In the genomic region with DNA sequence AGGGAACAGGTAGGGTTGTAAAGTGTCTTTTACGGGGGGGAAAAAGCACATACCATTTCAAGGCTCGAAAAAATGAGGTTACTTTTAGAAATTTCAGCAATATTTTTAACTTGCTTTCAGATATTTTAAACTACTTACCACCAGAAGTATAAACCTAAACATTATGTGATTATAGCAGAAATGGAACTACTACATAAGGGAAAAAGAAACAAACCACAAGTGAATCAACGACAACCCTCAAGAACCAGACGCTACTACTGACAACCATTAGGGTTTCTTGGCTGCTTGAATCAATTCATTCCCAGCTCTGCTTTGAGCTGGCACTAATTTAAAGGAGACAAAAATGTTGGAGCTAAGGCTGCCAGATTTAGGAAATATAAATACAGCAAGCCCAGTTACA, we compare ENCODE assay signal across 15 cellular contexts.
DNase-seq lines count a peak whose midpoint lies in the region; ATAC-seq, FAIRE-seq and TF ChIP-seq lines count a peak whose summit lies in the region.
"Had no signal": no experiment of that assay in that cellular context is flagged by ENCODE, and none has a peak within 500 bp of the region (broad histone marks: within the 10 kb centered on the region; RNA-seq: fewer than 3 reads in every experiment).

No MANE protein-coding gene starts in this region.

- intact Hi-C loops in psoas muscle (cut with DNase I): loop anchor here in 1 of 2 donors (5.0 to 10.0 kb wide), 2 partner anchors 80 to 338 kb away; partner anchors contain the start of gene ZFAND4
- intact Hi-C loops in kidney (cut with DNase I): no loop called here

- H3K9me3 ChIP-seq in psoas muscle: peaks cover 3% of the 10 kb centered on the region
- no peaks in the 10 kb centered on the region for H3K9me3 ChIP-seq in kidney (ENCODE audit: control insufficient read depth in 1 of 2, low read length in 2 of 2)
- H3K9me3 ChIP-seq: MG63, uterus had no signal

- no peak overlapping the region for H3K9ac ChIP-seq in kidney (ENCODE audit: low read length in 2 of 2)

- H3K4me3 ChIP-seq in psoas muscle (peak overlapping the region; percentile 82), kidney (ENCODE audit: low read length in 2 of 2) (no peak overlapping the region)
- H3K4me3 ChIP-seq: MG63 had no signal

- H3K27ac ChIP-seq in psoas muscle: no peak overlapping the region
- H3K27ac ChIP-seq in kidney (ENCODE audit: low read depth in 2 of 2, low read length in 2 of 2): no peak overlapping the region
- H3K27ac ChIP-seq: uterus had no signal

- peaks cover 0 to 4% of the 10 kb centered on the region in 2 donors for H3K36me3 ChIP-seq in psoas muscle (ENCODE audit: insufficient read depth in 1 of 2, low read depth in 1 of 2)
- peaks cover 0 to 5% of the 10 kb centered on the region in 2 donors for H3K36me3 ChIP-seq in kidney (ENCODE audit: control insufficient read depth in 1 of 2, insufficient read depth in 2 of 2, low read length in 2 of 2)
- H3K36me3 ChIP-seq: MG63, uterus had no signal

- peak overlapping the region; percentile 44 for H3K4me3 Mint-ChIP-seq in activated T-cell treated with anti-CD3 and anti-CD28 coated beads, Interleukin-2, amount 50 U/mL, for 4 hours
- H3K4me3 Mint-ChIP-seq in T-cell: peak overlapping the region; percentile 69 to 83 (median 81)
- H3K4me3 Mint-ChIP-seq in effector memory CD8-positive, alpha-beta T cell: peak overlapping the region; percentile 52 to 89

- H3K27me3 ChIP-seq in psoas muscle (ENCODE audit: insufficient read depth in 3 of 3, low read length in 2 of 3): no peaks in the 10 kb centered on the region
- H3K27me3 ChIP-seq: MG63, uterus had no signal

- TF ChIP-seq CTCF in psoas muscle (IDR thresholded peaks at IDR 0.05): no peak
- no peak for TF ChIP-seq CTCF in kidney (IDR thresholded peaks at IDR 0.05; ENCODE audit: borderline replicate concordance, extremely low read depth, insufficient read depth)

- CTCF ChIA-PET in T-cell (lab: Charles Lee): interaction anchor here in 1 of 2 donors (0.7 kb wide), 1 partner anchor 436 kb away, joined by 3 read pairs; no protein-coding TSS in a partner anchor

- peak overlapping the region in 1 of 2 donors; percentile 23 for H3K27ac Mint-ChIP-seq in T-cell
- no peak overlapping the region for H3K27ac Mint-ChIP-seq in effector memory CD8-positive, alpha-beta T cell

- FAIRE-seq in kidney (lab: Jason Lieb, UNC): no peak

- H3K4me1 ChIP-seq in psoas muscle: peaks cover 8% of the 10 kb centered on the region
- peaks cover 6 to 9% of the 10 kb centered on the region in 2 donors for H3K4me1 ChIP-seq in kidney (ENCODE audit: control insufficient read depth in 1 of 2, insufficient read depth in 1 of 2, low read depth in 1 of 2, low read length in 2 of 2)

- peaks cover 7% of the 10 kb centered on the region for H3K9me3 Mint-ChIP-seq in activated T-cell treated with anti-CD3 and anti-CD28 coated beads, Interleukin-2, amount 50 U/mL, for 4 hours
- peaks cover 0 to 6% (median 0%) of the 10 kb centered on the region in 3 donors for H3K9me3 Mint-ChIP-seq in T-cell
- H3K9me3 Mint-ChIP-seq in effector memory CD8-positive, alpha-beta T cell: peaks cover 0 to 1% of the 10 kb centered on the region in 2 donors

- 68 to 85% (median 70%) methylated on average over 4 of the region's 4 CpGs for WGBS in psoas muscle, 3 donors

- peak in 1 of 2 donors; percentile 25 for ATAC-seq in activated T-cell treated with anti-CD3 and anti-CD28 coated beads, Interleukin-2, amount 50 U/mL, for 4 hours
- ATAC-seq in T-cell (replicated peaks in 1 of 4) (no peak), psoas muscle (no peak), GM21526 (IDR thresholded peaks at IDR 0.05; ENCODE audit: low FRiP score, unreplicated experiment) (no peak)
- no peak for ATAC-seq in effector memory CD8-positive, alpha-beta T cell (replicated peaks)

- no peaks in the 10 kb centered on the region for H3K27me3 Mint-ChIP-seq in activated T-cell treated with anti-CD3 and anti-CD28 coated beads, Interleukin-2, amount 50 U/mL, for 4 hours (ENCODE audit: low read depth)
- H3K27me3 Mint-ChIP-seq in T-cell: no peaks in the 10 kb centered on the region
- H3K27me3 Mint-ChIP-seq in effector memory CD8-positive, alpha-beta T cell: no peaks in the 10 kb centered on the region

- POLR2A ChIA-PET in T-cell (lab: Charles Lee): interaction anchor here (0.6 to 0.9 kb wide), 2 partner anchors 9 to 10 kb away, joined by 3 to 4 read pairs; no protein-coding TSS in a partner anchor

- peaks cover 11% of the 10 kb centered on the region for H3K36me3 Mint-ChIP-seq in activated T-cell treated with anti-CD3 and anti-CD28 coated beads, Interleukin-2, amount 50 U/mL, for 4 hours (ENCODE audit: insufficient read depth)
- peaks cover 31% of the 10 kb centered on the region for H3K36me3 Mint-ChIP-seq in T-cell
- H3K36me3 Mint-ChIP-seq in effector memory CD8-positive, alpha-beta T cell (ENCODE audit: insufficient read depth): peaks cover 20% of the 10 kb centered on the region

- peaks cover 34% of the 10 kb centered on the region for H3K4me1 Mint-ChIP-seq in activated T-cell treated with anti-CD3 and anti-CD28 coated beads, Interleukin-2, amount 50 U/mL, for 4 hours (ENCODE audit: low read depth)
- H3K4me1 Mint-ChIP-seq in T-cell: peaks cover 38 to 45% (median 43%) of the 10 kb centered on the region in 3 donors
- peaks cover 20 to 41% of the 10 kb centered on the region in 2 donors for H3K4me1 Mint-ChIP-seq in effector memory CD8-positive, alpha-beta T cell (ENCODE audit: low read depth in 2 of 2)

- DNase-seq in activated T-cell treated with anti-CD3 and anti-CD28 coated beads, Interleukin-2, amount 50 U/mL, for 4 hours: no peak
- no peak for DNase-seq in activated T-cell treated with anti-CD3 and anti-CD28 coated beads for 4 hours
- DNase-seq in T-cell: no peak
- DNase-seq in effector memory CD8-positive, alpha-beta T cell: no peak
- no peak for DNase-seq in psoas muscle
- DNase-seq in NCI-H1694 (lab: John Stamatoyannopoulos, UW): no peak
- no peak for DNase-seq in kidney
- DNase-seq: activated effector memory CD4-positive, alpha-beta T cell treated with Interleukin-2 at 50 U/mL for 16 hours; EL; MG63; NCI-H446; RPMI8226; spleen; uterus had no signal
